Comparison of ENCODE assay signal across 8 cellular contexts in the genomic region with DNA sequence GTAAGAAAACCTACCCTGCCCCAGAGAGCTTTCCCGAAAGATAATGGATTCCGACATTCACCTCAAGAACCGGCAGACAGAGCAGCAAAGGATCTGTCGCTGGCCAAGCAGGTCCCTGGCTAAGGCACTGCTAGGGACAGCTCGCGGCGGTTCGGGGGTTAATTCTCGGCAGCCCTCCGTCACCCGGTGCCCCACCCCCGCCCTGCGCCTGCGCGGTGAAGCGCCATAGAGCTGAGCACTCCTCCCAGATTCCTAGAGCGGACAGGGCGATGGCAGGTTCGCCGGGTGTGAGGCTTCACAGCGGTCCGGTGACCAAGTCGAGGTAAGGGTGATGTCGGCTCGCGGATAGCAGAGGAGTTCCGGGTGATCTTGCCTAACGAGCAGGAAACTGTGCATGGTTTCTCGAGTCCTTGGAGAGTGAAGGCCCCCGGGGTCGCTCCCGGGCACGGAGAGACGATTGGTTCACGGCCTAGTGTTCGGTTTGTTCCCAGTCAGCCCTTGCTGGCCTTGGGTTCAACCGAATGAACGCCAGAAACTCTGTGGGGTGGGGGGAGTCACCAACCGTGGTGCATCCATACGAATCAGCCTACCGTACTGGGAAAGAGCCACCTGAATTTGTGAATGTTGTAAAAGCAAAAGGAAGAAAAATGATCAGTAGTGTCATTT. TPM values are rescaled to one million over a fixed set of nuclear protein-coding genes. Genes with fewer than 3 reads are reported as not detected.
DNase-seq lines count a peak whose midpoint lies in the region; ATAC-seq and TF ChIP-seq lines count a peak whose summit lies in the region.

ZSCAN30 (minus strand) TSS at position 160 of the 666 bp plus-strand sequence. CDS start 25,877 bp downstream, outside the sequence.

- ATAC-seq in GM21529 (IDR thresholded peaks at IDR 0.05; ENCODE audit: unreplicated experiment) = peak; percentile 91

- H3K4me3 ChIP-seq in epithelial cell of proximal tubule (ENCODE audit: low read depth, low read length) = peak within 1 kb of the TSS; percentile 99
- H3K4me3 ChIP-seq in mucosa of rectum (ENCODE audit: low read length in 2 of 2) = peak within 1 kb of the TSS; percentile 82 to 98

- H3K9me3 Mint-ChIP-seq in IgD-negative memory B cell = peaks cover 0 to 3% (median 3%) of the 10 kb centered on the region in 3 donors

- peaks cover 13% of the 10 kb centered on the region for H3K36me3 Mint-ChIP-seq in IgD-negative memory B cell

- peaks cover 7 to 11% of the 10 kb centered on the region in 2 donors for H3K4me1 ChIP-seq in mucosa of rectum (ENCODE audit: control insufficient read depth in 2 of 2, insufficient read depth in 2 of 2, low read length in 2 of 2)

- H3K27me3 Mint-ChIP-seq in IgD-negative memory B cell = peaks cover 2% of the 10 kb centered on the region

- DNase-seq in DMS 273 treated with DMSO at 0.1 percent for 48 hours (lab: John Stamatoyannopoulos, UW) (peak; percentile 86), OCI-M2 (lab: John Stamatoyannopoulos, UW; ENCODE audit: unreplicated experiment) (peak; percentile 48), activated T-cell treated with anti-CD3 and anti-CD28 coated beads for 48 hours (ENCODE audit: low read depth) (peak; percentile 95), epithelial cell of proximal tubule (ENCODE audit: low read depth) (peak; percentile 60)
- peak; percentile 97 for DNase-seq in stimulated activated CD8-positive, alpha-beta memory T cell treated with anti-CD3 and anti-CD28 coated beads, Interleukin-4, amount 100 ng/mL, for 48 hours

- peaks cover 26 to 44% (median 44%) of the 10 kb centered on the region in 3 donors for H3K4me1 Mint-ChIP-seq in IgD-negative memory B cell

- H3K36me3 ChIP-seq in mucosa of rectum (ENCODE audit: control insufficient read depth in 2 of 2, insufficient read depth in 2 of 2, low read length in 2 of 2) = peaks cover 0 to 14% of the 10 kb centered on the region in 2 donors

- H3K27ac ChIP-seq in mucosa of rectum (ENCODE audit: low read depth in 2 of 2, low read length in 2 of 2) = peak within 1 kb of the TSS; percentile 74 to 86

- no peaks in the 10 kb centered on the region for H3K9me3 ChIP-seq in mucosa of rectum (ENCODE audit: control insufficient read depth in 2 of 2, low read length in 2 of 2)

- peak within 1 kb of the TSS; percentile 91 to 100 (median 97) for H3K4me3 Mint-ChIP-seq in IgD-negative memory B cell

- TF ChIP-seq CTCF in epithelial cell of proximal tubule (conservative IDR thresholded peaks at IDR 0.05; ENCODE audit: low read depth, low read length) = no peak

- H3K27ac Mint-ChIP-seq in IgD-negative memory B cell = peak within 1 kb of the TSS; percentile 86 to 99 (median 99)

- peak within 1 kb of the TSS; percentile 85 to 86 for H3K9ac ChIP-seq in mucosa of rectum (ENCODE audit: low read depth in 1 of 2, low read length in 2 of 2)

- H3K27me3 ChIP-seq in mucosa of rectum (ENCODE audit: control insufficient read depth in 2 of 2, insufficient read depth in 2 of 2, low read length in 2 of 2) = no peaks in the 10 kb centered on the region

RNA-seq across cellular contexts. Expression of gene ZSCAN30, which starts in this region (rescaled TPM):
- polyA plus RNA-seq in IgD-negative memory B cell = 4.8 TPM
- 5.1 TPM in 2 replicates for total RNA-seq in epithelial cell of proximal tubule

Comparison
In these comparisons a context has a peak if more than half of its experiments do, and no peak if none do; other contexts are left out.
1. Peak in every context shown above with its lines: DNase-seq, ATAC-seq, H3K4me3 ChIP-seq and H3K27ac ChIP-seq.